In genomic region chr16:62383941-62384340, GRCh38 we compare ENCODE assay signal across 9 cellular contexts.
"Had no signal": no experiment of that assay in that cellular context is flagged by ENCODE, and none has a peak within 500 bp of the region (broad histone marks: within the 10 kb centered on the region; RNA-seq: fewer than 3 reads in every experiment).

No MANE protein-coding gene starts in this region.

- H3K9ac ChIP-seq: GM23248 had no signal

- H3K27ac ChIP-seq: GM23248 had no signal

- H3K36me3 ChIP-seq: HAP-1 had no signal

- H3K9me3 ChIP-seq: HAP-1 had no signal

- H3K4me1 ChIP-seq: HAP-1 had no signal

- H2AFZ ChIP-seq: GM23248, GM23338 had no signal

- H3K4me2 ChIP-seq: GM23338 had no signal

- H3K4me3 ChIP-seq: GM23248, GM23338, HAP-1 had no signal

- DNase-seq: GM23248, GOT3, H7, H9, HCEC 1CT, HFFc6 had no signal

- ATAC-seq: GM23338, HCT116 had no signal
